ENCODE assay signal across 21 cellular contexts in genomic region chr3:160948273-160948672, GRCh38.
"Had no signal": no experiment of that assay in that cellular context is flagged by ENCODE, and none has a peak within 500 bp of the region (broad histone marks: within the 10 kb centered on the region; RNA-seq: fewer than 3 reads in every experiment).

No MANE protein-coding gene starts in this region.

- H3K27ac Mint-ChIP-seq: activated CD4-positive, alpha-beta T cell treated with anti-CD3 and anti-CD28 coated beads, Interleukin-2, amount 10 ng/mL, durations not matched to agents 24 days and 14 days; activated CD8-positive, alpha-beta T cell treated with anti-CD3 and anti-CD28 coated beads for 36 hours; activated naive CD4-positive, alpha-beta T cell treated with anti-CD3 and anti-CD28 coated beads for 36 hours; activated T-cell treated with anti-CD3 and anti-CD28 coated beads, Interleukin-2, amount 50 U/mL, for 24 hours; activated T-helper 2 cell treated with anti-CD3 and anti-CD28 coated beads, Interferon-gamma antibody, Interleukin-2, Interleukin-4, amounts not matched to agents 10 μg/mL and 5 μg/mL and 100 μg/mL, durations not matched to agents 14 hours and 24 hours and 36 hours; naive thymus-derived CD4-positive, alpha-beta T cell; stimulated activated naive B cell treated with anti-CD40 and anti-IgM and Interleukin-4, amounts not matched to agents 10 μg/mL and 1 μg/mL and 100 μg/mL, for 72 hours had no signal

- H3K36me3 ChIP-seq: esophagus muscularis mucosa, gastroesophageal sphincter, heart left ventricle, spleen, upper lobe of right lung had no signal

- H3K36me3 Mint-ChIP-seq: naive thymus-derived CD4-positive, alpha-beta T cell; stimulated activated naive B cell treated with anti-CD40 and anti-IgM and Interleukin-4, amounts not matched to agents 10 μg/mL and 1 μg/mL and 100 μg/mL, for 72 hours had no signal

- H3K9me3 Mint-ChIP-seq: activated CD4-positive, alpha-beta T cell treated with anti-CD3 and anti-CD28 coated beads, Interleukin-2, amount 10 ng/mL, durations not matched to agents 24 days and 14 days; activated CD8-positive, alpha-beta T cell treated with anti-CD3 and anti-CD28 coated beads for 36 hours; activated naive CD4-positive, alpha-beta T cell treated with anti-CD3 and anti-CD28 coated beads for 36 hours; activated T-cell treated with anti-CD3 and anti-CD28 coated beads, Interleukin-2, amount 50 U/mL, for 24 hours; activated T-helper 2 cell treated with anti-CD3 and anti-CD28 coated beads, Interferon-gamma antibody, Interleukin-2, Interleukin-4, amounts not matched to agents 10 μg/mL and 5 μg/mL and 100 μg/mL, durations not matched to agents 14 hours and 24 hours and 36 hours; naive thymus-derived CD4-positive, alpha-beta T cell; stimulated activated naive B cell treated with anti-CD40 and anti-IgM and Interleukin-4, amounts not matched to agents 10 μg/mL and 1 μg/mL and 100 μg/mL, for 72 hours had no signal

- H3K27me3 Mint-ChIP-seq: activated T-cell treated with anti-CD3 and anti-CD28 coated beads, Interleukin-2, amount 50 U/mL, for 24 hours; stimulated activated naive B cell treated with anti-CD40 and anti-IgM and Interleukin-4, amounts not matched to agents 10 μg/mL and 1 μg/mL and 100 μg/mL, for 72 hours had no signal

- ATAC-seq: activated CD8-positive, alpha-beta T cell treated with anti-CD3 and anti-CD28 coated beads for 36 hours; body of pancreas; gastroesophageal sphincter; left ventricle myocardium superior; mucosa of descending colon; naive thymus-derived CD4-positive, alpha-beta T cell; psoas muscle; stimulated activated naive B cell treated with anti-CD40 and anti-IgM and Interleukin-4, amounts not matched to agents 10 μg/mL and 1 μg/mL and 100 μg/mL, for 72 hours; upper lobe of right lung had no signal

- H3K27me3 ChIP-seq: body of pancreas, esophagus muscularis mucosa, gastroesophageal sphincter, heart left ventricle, spleen, upper lobe of right lung had no signal

- H3K4me3 ChIP-seq: body of pancreas, coronary artery, esophagus muscularis mucosa, gastroesophageal sphincter, heart left ventricle, mucosa of descending colon, psoas muscle, spleen, upper lobe of right lung had no signal

- DNase-seq: activated CD4-positive, alpha-beta T cell treated with anti-CD3 and anti-CD28 coated beads, Interleukin-2, amount 10 ng/mL, durations not matched to agents 24 days and 14 days; activated CD8-positive, alpha-beta T cell treated with anti-CD3 and anti-CD28 coated beads for 36 hours; activated naive CD4-positive, alpha-beta T cell treated with anti-CD3 and anti-CD28 coated beads for 36 hours; activated T-cell treated with anti-CD3 and anti-CD28 coated beads, Interleukin-2, amount 50 U/mL, for 24 hours; caudate nucleus; heart left ventricle; left ventricle myocardium superior; mesenchymal stem cell; mucosa of descending colon; naive thymus-derived CD4-positive, alpha-beta T cell; psoas muscle; spleen; stimulated activated naive B cell treated with anti-CD40 and anti-IgM and Interleukin-4, amounts not matched to agents 10 μg/mL and 1 μg/mL and 100 μg/mL, for 72 hours; T-helper 1 cell; T1000; upper lobe of right lung had no signal

- H3K9me3 ChIP-seq: body of pancreas, esophagus muscularis mucosa, gastroesophageal sphincter, heart left ventricle, mucosa of descending colon, psoas muscle, spleen, upper lobe of right lung had no signal

- H3K4me3 Mint-ChIP-seq: activated CD4-positive, alpha-beta T cell treated with anti-CD3 and anti-CD28 coated beads, Interleukin-2, amount 10 ng/mL, durations not matched to agents 24 days and 14 days; activated CD8-positive, alpha-beta T cell treated with anti-CD3 and anti-CD28 coated beads for 36 hours; activated naive CD4-positive, alpha-beta T cell treated with anti-CD3 and anti-CD28 coated beads for 36 hours; activated T-cell treated with anti-CD3 and anti-CD28 coated beads, Interleukin-2, amount 50 U/mL, for 24 hours; naive thymus-derived CD4-positive, alpha-beta T cell; stimulated activated naive B cell treated with anti-CD40 and anti-IgM and Interleukin-4, amounts not matched to agents 10 μg/mL and 1 μg/mL and 100 μg/mL, for 72 hours had no signal
